ENCODE assay signal across 19 cellular contexts in the genomic region with DNA sequence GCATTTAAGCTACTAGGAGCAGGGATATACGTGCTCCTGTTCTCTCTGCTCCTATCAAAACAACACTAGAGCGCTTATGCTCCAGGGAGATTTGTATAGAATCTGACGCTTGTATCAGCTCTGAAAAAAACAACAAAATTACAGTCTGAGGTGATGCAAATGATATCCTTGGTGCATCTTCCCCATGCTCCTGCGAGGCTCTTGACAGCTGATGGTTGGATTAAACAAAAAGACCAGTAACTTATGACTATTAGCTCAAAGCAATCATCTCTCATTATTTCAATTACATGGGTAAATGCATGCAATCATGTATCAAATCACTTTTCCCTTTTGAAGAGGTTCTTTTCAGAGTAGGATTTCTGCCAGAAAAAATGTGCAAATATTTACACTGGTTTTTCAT.
DNase-seq lines count a peak whose midpoint lies in the region; ATAC-seq and TF ChIP-seq lines count a peak whose summit lies in the region.
"Had no signal": no experiment of that assay in that cellular context is flagged by ENCODE, and none has a peak within 500 bp of the region (broad histone marks: within the 10 kb centered on the region; RNA-seq: fewer than 3 reads in every experiment).

No MANE protein-coding gene starts in this region.

- peaks cover 7% of the 10 kb centered on the region for H3K27me3 ChIP-seq in foreskin keratinocyte
- H3K27me3 ChIP-seq: SJCRH30 had no signal

- intact Hi-C loops in activated CD4-positive, alpha-beta T cell treated with anti-CD3 and anti-CD28 coated beads for 36 hours (cut with DNase I, micrococcal nuclease), result no loop called here

- no peak overlapping the region for H3K4me3 Mint-ChIP-seq in activated CD4-positive, alpha-beta T cell treated with anti-CD3 and anti-CD28 coated beads for 36 hours
- H3K4me3 Mint-ChIP-seq: activated CD4-positive, alpha-beta memory T cell treated with anti-CD3 and anti-CD28 coated beads for 36 hours; CD8-positive, alpha-beta T cell; effector memory CD8-positive, alpha-beta T cell; T-helper 17 cell had no signal

- POLR2A ChIA-PET in RWPE1 (lab: Yijun Ruan, JAX; ENCODE audit: low non-redundant PET), result no interaction called here
- POLR2A ChIA-PET in activated CD4-positive, alpha-beta T cell treated with anti-CD3 and anti-CD28 coated beads for 36 hours (lab: Charles Lee), result no interaction called here

- TF ChIP-seq CTCF in foreskin keratinocyte (conservative IDR thresholded peaks at IDR 0.05) (no peak), RWPE1 (conservative IDR thresholded peaks at IDR 0.05; ENCODE audit: low read depth) (no peak)

- H3K27me3 Mint-ChIP-seq in activated CD4-positive, alpha-beta T cell treated with anti-CD3 and anti-CD28 coated beads for 36 hours, result no peaks in the 10 kb centered on the region
- H3K27me3 Mint-ChIP-seq: activated CD4-positive, alpha-beta memory T cell treated with anti-CD3 and anti-CD28 coated beads for 36 hours; effector memory CD8-positive, alpha-beta T cell; T-helper 17 cell had no signal

- CTCF ChIA-PET in RWPE1 (lab: Yijun Ruan, JAX), result interaction anchor here (0.6 to 1.4 kb wide), 2 partner anchors 16 to 459 kb away, joined by 4 to 5 read pairs; no protein-coding TSS in a partner anchor
- CTCF ChIA-PET in activated CD4-positive, alpha-beta T cell treated with anti-CD3 and anti-CD28 coated beads for 36 hours (lab: Charles Lee), result no interaction called here

- DNase-seq in NCI-H1092 (lab: John Stamatoyannopoulos, UW), result peak; percentile 94
- peak; percentile 49 for DNase-seq in NCI-H2029 (lab: John Stamatoyannopoulos, UW)
- peak; percentile 99 for DNase-seq in NCI-H446 treated with DMSO at 0.1 percent for 48 hours (lab: John Stamatoyannopoulos, UW)
- DNase-seq in foreskin keratinocyte, result peak in 1 of 2 donors; percentile 18
- DNase-seq in RWPE1 (ENCODE audit: low spot score), result no peak
- DNase-seq in activated CD4-positive, alpha-beta T cell treated with anti-CD3 and anti-CD28 coated beads for 36 hours, result no peak
- DNase-seq: activated CD4-positive, alpha-beta memory T cell treated with anti-CD3 and anti-CD28 coated beads for 36 hours; activated naive CD4-positive, alpha-beta T cell treated with Interleukin-2 at 50 U/mL for 16 hours; activated T-cell treated with anti-CD3 and anti-CD28 coated beads, Interleukin-2, amount 50 U/mL, for 1 hour; CD8-positive, alpha-beta T cell; effector memory CD8-positive, alpha-beta T cell; pancreas; SJCRH30; stimulated activated CD4-positive, alpha-beta T cell treated with anti-CD3 and anti-CD28 coated beads, Interleukin-4, amount 100 ng/mL, for 1 hour; T-helper 17 cell; WERI-Rb-1 had no signal

- peak overlapping the region; percentile 15 for H3K27ac ChIP-seq in foreskin keratinocyte
- no peak overlapping the region for H3K27ac ChIP-seq in RWPE1
- H3K27ac ChIP-seq: pancreas, SJCRH30, WERI-Rb-1 had no signal

- peaks cover 5% of the 10 kb centered on the region for H3K9me3 Mint-ChIP-seq in activated CD4-positive, alpha-beta T cell treated with anti-CD3 and anti-CD28 coated beads for 36 hours (ENCODE audit: low read depth)

- no peaks in the 10 kb centered on the region for H3K4me1 ChIP-seq in foreskin keratinocyte
- H3K4me1 ChIP-seq: pancreas, SJCRH30 had no signal

- no peak overlapping the region for H3K27ac Mint-ChIP-seq in activated CD4-positive, alpha-beta T cell treated with anti-CD3 and anti-CD28 coated beads for 36 hours
- H3K27ac Mint-ChIP-seq: activated CD4-positive, alpha-beta memory T cell treated with anti-CD3 and anti-CD28 coated beads for 36 hours; CD8-positive, alpha-beta T cell; effector memory CD8-positive, alpha-beta T cell; T-helper 17 cell had no signal

- H3K4me1 Mint-ChIP-seq in activated CD4-positive, alpha-beta T cell treated with anti-CD3 and anti-CD28 coated beads for 36 hours, result no peaks in the 10 kb centered on the region
- H3K4me1 Mint-ChIP-seq: T-helper 17 cell had no signal

- H3K36me3 Mint-ChIP-seq in activated CD4-positive, alpha-beta T cell treated with anti-CD3 and anti-CD28 coated beads for 36 hours (ENCODE audit: low read depth), result no peaks in the 10 kb centered on the region
- H3K36me3 Mint-ChIP-seq: activated CD4-positive, alpha-beta memory T cell treated with anti-CD3 and anti-CD28 coated beads for 36 hours; CD8-positive, alpha-beta T cell had no signal

- ATAC-seq in foreskin keratinocyte (peak; percentile 18), HG02852 (IDR thresholded peaks at IDR 0.05; ENCODE audit: unreplicated experiment) (no peak), GM21825 (IDR thresholded peaks at IDR 0.05; ENCODE audit: unreplicated experiment) (no peak)
- no peak for ATAC-seq in activated CD4-positive, alpha-beta T cell treated with anti-CD3 and anti-CD28 coated beads for 36 hours
- ATAC-seq: CD8-positive, alpha-beta T cell; effector memory CD8-positive, alpha-beta T cell; K562; pancreas; T-helper 17 cell had no signal

Comparison
In these comparisons a context has a peak if more than half of its experiments do, and no peak if none do; other contexts are left out.
1. DNase-seq: peak in NCI-H1092 (single experiment), NCI-H2029 (single experiment) and NCI-H446 treated with DMSO at 0.1 percent for 48 hours (single experiment); none in RWPE1 (single experiment) and activated CD4-positive, alpha-beta T cell treated with anti-CD3 and anti-CD28 coated beads for 36 hours (single experiment).